In genomic region chr5:5702934-5703333, GRCh38 we compare ENCODE assay signal across 23 cellular contexts.
DNase-seq lines count a peak whose midpoint lies in the region; ATAC-seq, FAIRE-seq and TF ChIP-seq lines count a peak whose summit lies in the region.
"Had no signal": no experiment of that assay in that cellular context is flagged by ENCODE, and none has a peak within 500 bp of the region (broad histone marks: within the 10 kb centered on the region; RNA-seq: fewer than 3 reads in every experiment).

No MANE protein-coding gene starts in this region.

- H3K27me3 ChIP-seq in astrocyte (ENCODE audit: insufficient read depth, low read length) (no peaks in the 10 kb centered on the region), H1 (replicated peaks in 1 of 4; ENCODE audit: control insufficient read depth in 3 of 4, extremely low read depth in 1 of 4, insufficient read depth in 3 of 4, low read length in 3 of 4) (no peaks in the 10 kb centered on the region)
- H3K27me3 ChIP-seq: BLaER1 treated with 17β-estradiol and CSF1 and Interleukin-3, amounts not matched to agents 10 nM and 100 nM had no signal

- no peak for DNase-seq in astrocyte (ENCODE audit: low read depth)
- DNase-seq in H1 (ENCODE audit: low read depth in 1 of 2, low spot score in 2 of 2) = no peak
- DNase-seq in NCI-H146 treated with DMSO at 0.1 percent for 48 hours (lab: John Stamatoyannopoulos, UW; ENCODE audit: unreplicated experiment) = no peak
- no peak for DNase-seq in left colon
- no peak for DNase-seq in DMS153 treated with DMSO at 0.1 percent for 48 hours (lab: John Stamatoyannopoulos, UW; ENCODE audit: unreplicated experiment)
- DNase-seq: 8988T; AML-193; Caco-2; Calu3; CD4-positive, alpha-beta T cell; CD8-positive, alpha-beta T cell; DMS79; DND-41; EL; GDM1 had no signal

- H3K4me2 ChIP-seq in astrocyte (ENCODE audit: low read length) = no peak overlapping the region
- no peak overlapping the region for H3K4me2 ChIP-seq in H1 (ENCODE audit: insufficient read depth in 1 of 2, low read depth in 2 of 2, low read length in 2 of 2)
- H3K4me2 ChIP-seq: BLaER1 treated with 17β-estradiol and CSF1 and Interleukin-3, amounts not matched to agents 10 nM and 100 nM had no signal

- no peak overlapping the region for H2BK20ac ChIP-seq in H1 (ENCODE audit: low read length)

- H4K20me1 ChIP-seq in astrocyte (ENCODE audit: insufficient read depth, low read length) = no peaks in the 10 kb centered on the region
- no peaks in the 10 kb centered on the region for H4K20me1 ChIP-seq in H1 (replicated peaks in 1 of 2; ENCODE audit: control insufficient read depth in 1 of 2, insufficient read depth in 2 of 2, low read length in 2 of 2)
- H4K20me1 ChIP-seq: BLaER1 treated with 17β-estradiol and CSF1 and Interleukin-3, amounts not matched to agents 10 nM and 100 nM had no signal

- no peaks in the 10 kb centered on the region for H3K36me3 Mint-ChIP-seq in astrocyte (ENCODE audit: low read depth, unreplicated experiment)
- H3K36me3 Mint-ChIP-seq: CD8-positive, alpha-beta T cell had no signal

- TF ChIP-seq POLR2A in H1 (IDR thresholded peaks at IDR 0.05; ENCODE audit: control extremely low read depth in 1 of 2, low read depth in 2 of 2, low read length in 2 of 2) = no peak

- no peak overlapping the region for H4K91ac ChIP-seq in H1 (replicated peaks; ENCODE audit: insufficient read length, low read length)

- H3K14ac ChIP-seq in H1 (ENCODE audit: insufficient read length) = no peak overlapping the region

- FAIRE-seq in astrocyte (lab: Jason Lieb, UNC) = peak; percentile 9
- no peak for FAIRE-seq in H1 (lab: Jason Lieb, UNC)
- FAIRE-seq: A204.1, D721Med, GM12878, GM12892, GM18507 had no signal

- H3K56ac ChIP-seq in H1 (replicated peaks; ENCODE audit: insufficient read length, low read depth, low read length) = no peak overlapping the region

- H3K4me1 Mint-ChIP-seq in astrocyte (ENCODE audit: low read depth, unreplicated experiment) = peaks cover 3% of the 10 kb centered on the region
- H3K4me1 Mint-ChIP-seq: B cell had no signal

- TF ChIP-seq EP300 in H1 (IDR thresholded peaks at IDR 0.05; ENCODE audit: borderline replicate concordance in 1 of 2, low read depth in 2 of 2, low read length in 2 of 2) = no peak

- CTCF ChIA-PET in H1 (lab: Charles Lee; ENCODE audit: partially characterized antibody) = interaction anchor here (0.5 to 2.2 kb wide), 4 partner anchors 42 to 206 kb away, joined by 3 to 5 read pairs (median 3); no protein-coding TSS in a partner anchor

- H3K9me3 Mint-ChIP-seq in astrocyte (ENCODE audit: unreplicated experiment) = no peaks in the 10 kb centered on the region
- H3K9me3 Mint-ChIP-seq: CD4-positive, alpha-beta T cell; CD8-positive, alpha-beta T cell had no signal

- H3K9me3 ChIP-seq in astrocyte (ENCODE audit: insufficient read depth, low read depth, low read length) = no peaks in the 10 kb centered on the region
- H3K9me3 ChIP-seq in H1 (ENCODE audit: insufficient read depth in 2 of 2, low read depth in 1 of 2, low read length in 1 of 2) = peaks cover 0 to 3% of the 10 kb centered on the region in 2 experiments; a peak in 1 of 4 replicates
- H3K9me3 ChIP-seq: BLaER1 treated with 17β-estradiol and CSF1 and Interleukin-3, amounts not matched to agents 10 nM and 100 nM; Caco-2 had no signal

- H4K5ac ChIP-seq in H1 (ENCODE audit: insufficient read length, low read depth, low read length) = no peak overlapping the region

- H3K4me1 ChIP-seq in astrocyte (ENCODE audit: insufficient read depth, low read length) (no peaks in the 10 kb centered on the region), H1 (replicated peaks in 1 of 4; ENCODE audit: control insufficient read depth in 3 of 4, insufficient read depth in 4 of 4, low read length in 3 of 4) (peaks cover 0 to 3% (median 2%) of the 10 kb centered on the region in 4 experiments; a peak in 4 of 7 replicates)
- H3K4me1 ChIP-seq: BLaER1 treated with 17β-estradiol and CSF1 and Interleukin-3, amounts not matched to agents 10 nM and 100 nM; Caco-2 had no signal

- no peak overlapping the region for H3K27ac ChIP-seq in astrocyte (ENCODE audit: low read depth, low read length)
- no peak overlapping the region for H3K27ac ChIP-seq in H1 (ENCODE audit: low read depth, low read length)
- H3K27ac ChIP-seq: BLaER1 treated with 17β-estradiol and CSF1 and Interleukin-3, amounts not matched to agents 10 nM and 100 nM; C4-2B had no signal

- TF ChIP-seq CTCF in astrocyte (IDR thresholded peaks at IDR 0.05; ENCODE audit: insufficient read depth, low read depth, low read length) (no peak), H1 (IDR thresholded peaks at IDR 0.05; ENCODE audit: control extremely low read depth in 1 of 3, insufficient read depth in 1 of 3, low read depth in 1 of 3, low read length in 3 of 3) (no peak)

- no peak overlapping the region for H2BK15ac ChIP-seq in H1 (ENCODE audit: low read length)

- POLR2A ChIA-PET in H1 (lab: Charles Lee; ENCODE audit: partially characterized antibody) = no interaction called here

- no peaks in the 10 kb centered on the region for H3K23me2 ChIP-seq in H1 (ENCODE audit: low read depth, low read length)

- H2AK5ac ChIP-seq in H1 (ENCODE audit: low read depth, low read length) = no peak overlapping the region

- no peaks in the 10 kb centered on the region for H3K79me2 ChIP-seq in astrocyte (ENCODE audit: insufficient read depth, low read length)
- no peaks in the 10 kb centered on the region for H3K79me2 ChIP-seq in H1 (ENCODE audit: control insufficient read depth in 1 of 2, insufficient read depth in 2 of 2, low read length in 2 of 2)

- no peak overlapping the region for H3K27ac Mint-ChIP-seq in astrocyte (ENCODE audit: unreplicated experiment)
- H3K27ac Mint-ChIP-seq: B cell; CD4-positive, alpha-beta T cell; CD8-positive, alpha-beta T cell had no signal

- H4K8ac ChIP-seq in H1 (ENCODE audit: extremely low read depth, insufficient read depth, low read length) = no peak overlapping the region

- H3K23ac ChIP-seq in H1 (ENCODE audit: insufficient read length) = no peak overlapping the region

- intact Hi-C loops in left colon (cut with DNase I, micrococcal nuclease) = no loop called here

- no peak for TF ChIP-seq RAD21 in H1 (IDR thresholded peaks at IDR 0.05 in 1 of 2, conservative IDR thresholded peaks at IDR 0.05 in 1 of 2; ENCODE audit: low read depth in 2 of 2, low read length in 2 of 2)

- H3K27me3 Mint-ChIP-seq in astrocyte (ENCODE audit: low read depth, unreplicated experiment) = peaks cover 5% of the 10 kb centered on the region

- H3K18ac ChIP-seq in H1 (ENCODE audit: extremely low read depth, low read length) = no peak overlapping the region

- H3K4me3 ChIP-seq in astrocyte (ENCODE audit: insufficient read depth, low read depth, low read length) (no peak overlapping the region), H1 (ENCODE audit: extremely low read depth in 1 of 4, insufficient read depth in 2 of 4, low read depth in 3 of 4, low read length in 4 of 4) (no peak overlapping the region)
- H3K4me3 ChIP-seq: BLaER1 treated with 17β-estradiol and CSF1 and Interleukin-3, amounts not matched to agents 10 nM and 100 nM; GM12878 had no signal

- H3K4ac ChIP-seq in H1 (replicated peaks; ENCODE audit: insufficient read length, low read depth, low read length) = no peak overlapping the region

- H3K4me3 Mint-ChIP-seq in astrocyte (ENCODE audit: unreplicated experiment) = no peak overlapping the region
- H3K4me3 Mint-ChIP-seq: B cell; CD4-positive, alpha-beta T cell; CD8-positive, alpha-beta T cell had no signal

- H3K36me3 ChIP-seq in astrocyte (ENCODE audit: insufficient read depth, low read length) (no peaks in the 10 kb centered on the region), H1 (ENCODE audit: control insufficient read depth in 2 of 4, insufficient read depth in 4 of 4, low read length in 3 of 4) (no peaks in the 10 kb centered on the region)
- H3K36me3 ChIP-seq: BLaER1 treated with 17β-estradiol and CSF1 and Interleukin-3, amounts not matched to agents 10 nM and 100 nM had no signal

- H2BK12ac ChIP-seq in H1 (ENCODE audit: low read depth, low read length) = no peak overlapping the region

- ATAC-seq in left colon = no peak
- ATAC-seq: CD8-positive, alpha-beta T cell; GM12878 had no signal

- no peak overlapping the region for H3K9ac ChIP-seq in astrocyte (ENCODE audit: low read length)
- H3K9ac ChIP-seq in H1 (replicated peaks in 1 of 4; ENCODE audit: extremely low read depth in 1 of 4, low read depth in 3 of 4, low read length in 3 of 4) = no peak overlapping the region
- H3K9ac ChIP-seq: BLaER1 treated with 17β-estradiol and CSF1 and Interleukin-3, amounts not matched to agents 10 nM and 100 nM had no signal

- 96% methylated on average over 7 of the region's 7 CpGs; no CpG with 5 or more reads in 1 of the 2 experiments for WGBS in H1 (ENCODE audit: extremely low coverage in 1 of 2, insufficient coverage in 1 of 2, insufficient read length in 1 of 2, insufficient replicate concordance in 2 of 2, low coverage in 1 of 2, low lambda C conversion rate in 2 of 2, missing lambda C conversion rate in 1 of 2), 2 experiments

- no peak overlapping the region for H2BK5ac ChIP-seq in H1 (ENCODE audit: low read depth, low read length)

- no peaks in the 10 kb centered on the region for H3K79me1 ChIP-seq in H1 (ENCODE audit: low read depth, low read length)

- no peak overlapping the region for H2BK120ac ChIP-seq in H1 (replicated peaks; ENCODE audit: low read depth, low read length)

- H2AFZ ChIP-seq in astrocyte (ENCODE audit: low read depth, low read length) (no peak overlapping the region), H1 (ENCODE audit: low read length) (no peak overlapping the region)

TF ChIP-seq in H1, 55 proteins besides CTCF, POLR2A, EP300 and RAD21:
- TF ChIP-seq BRCA1 (IDR thresholded peaks at IDR 0.05; ENCODE audit: low read depth, low read length) (no peak), E2F6 (IDR thresholded peaks at IDR 0.05) (no peak), GABPA (IDR thresholded peaks at IDR 0.05; ENCODE audit: borderline replicate concordance, insufficient read depth, low read length) (no peak), KDM1A (IDR thresholded peaks at IDR 0.05; ENCODE audit: borderline replicate concordance, low read length) (peak; percentile 80), POLR2AphosphoS5 (IDR thresholded peaks at IDR 0.05; ENCODE audit: low read depth, low read length) (no peak)
TF ChIP-seq in H1: peak in this region for 1.
